18 cellular contexts compared by ENCODE assay signal in the genomic region with DNA sequence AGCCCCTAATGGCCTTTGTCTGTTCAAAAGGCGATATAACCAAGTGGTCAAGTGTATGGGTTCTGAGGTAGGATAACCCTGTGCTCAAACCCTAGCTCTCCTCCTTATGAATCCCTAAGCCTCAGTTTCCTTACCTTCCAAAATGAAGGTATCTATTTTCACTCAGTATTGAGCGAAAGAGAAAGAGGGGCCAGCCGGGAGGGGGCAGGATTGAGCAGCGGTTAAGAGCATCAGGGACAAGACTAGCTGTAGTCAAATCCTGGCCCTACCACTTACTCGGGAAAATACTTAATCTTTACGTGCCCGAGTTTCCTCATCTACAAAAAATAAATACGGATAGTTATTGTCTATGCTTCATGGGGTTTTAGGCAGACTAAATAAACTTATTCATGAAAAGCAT. TPM values are rescaled to one million over a fixed set of nuclear protein-coding genes. Genes with fewer than 3 reads are reported as not detected.
DNase-seq lines count a peak whose midpoint lies in the region; ATAC-seq and TF ChIP-seq lines count a peak whose summit lies in the region.
"Had no signal": no experiment of that assay in that cellular context is flagged by ENCODE, and none has a peak within 500 bp of the region (broad histone marks: within the 10 kb centered on the region; RNA-seq: fewer than 3 reads in every experiment).

No MANE protein-coding gene starts in this region.

- no peak overlapping the region for H3K4me3 ChIP-seq in naive thymus-derived CD4-positive, alpha-beta T cell (ENCODE audit: low read length)
- H3K4me3 ChIP-seq: ascending aorta, SK-N-MC, transverse colon had no signal

- H3K4me1 Mint-ChIP-seq in activated B cell treated with CpG ODN at 0.5 μM for 24 hours (no peaks in the 10 kb centered on the region), chondrocyte (ENCODE audit: low read depth) (no peaks in the 10 kb centered on the region)
- peaks cover 0 to 17% (median 6%) of the 10 kb centered on the region in 7 donors for H3K4me1 Mint-ChIP-seq in naive thymus-derived CD4-positive, alpha-beta T cell

- POLR2A ChIA-PET in activated B cell treated with CpG ODN at 0.5 μM for 24 hours (lab: Charles Lee) = no interaction called here
- POLR2A ChIA-PET in naive thymus-derived CD4-positive, alpha-beta T cell (lab: Charles Lee) = interaction anchor here (1.1 kb wide), 1 partner anchor 9 kb away, joined by 4 read pairs; no protein-coding TSS in a partner anchor

- H3K9me3 Mint-ChIP-seq in activated B cell treated with CpG ODN at 0.5 μM for 24 hours (no peaks in the 10 kb centered on the region), chondrocyte (ENCODE audit: low read depth) (no peaks in the 10 kb centered on the region)
- H3K9me3 Mint-ChIP-seq in naive thymus-derived CD4-positive, alpha-beta T cell = no peaks in the 10 kb centered on the region
- H3K9me3 Mint-ChIP-seq: dendritic cell treated with granulocyte-macrophage colony-stimulating factor and Interleukin-4, amounts not matched to agents 40 ng/mL and 50 ng/mL, for 4 days had no signal

- H3K27ac Mint-ChIP-seq in activated B cell treated with CpG ODN at 0.5 μM for 24 hours = peak overlapping the region; percentile 57
- H3K27ac Mint-ChIP-seq in naive thymus-derived CD4-positive, alpha-beta T cell = peak overlapping the region in 7 of 9 donors; percentile 45 to 91 (median 77)
- no peak overlapping the region for H3K27ac Mint-ChIP-seq in chondrocyte (ENCODE audit: unreplicated experiment)
- H3K27ac Mint-ChIP-seq: dendritic cell treated with granulocyte-macrophage colony-stimulating factor and Interleukin-4, amounts not matched to agents 40 ng/mL and 50 ng/mL, for 4 days; progenitor cell of endocrine pancreas had no signal

- no peaks in the 10 kb centered on the region for H3K4me1 ChIP-seq in naive thymus-derived CD4-positive, alpha-beta T cell (ENCODE audit: control insufficient read depth in 2 of 2, insufficient read depth in 2 of 2, low read length in 2 of 2)
- H3K4me1 ChIP-seq: ascending aorta, transverse colon had no signal

- peaks cover 14 to 85% (median 17%) of the 10 kb centered on the region in 3 experiments for H3K36me3 ChIP-seq in naive thymus-derived CD4-positive, alpha-beta T cell (ENCODE audit: control insufficient read depth in 2 of 3, insufficient read depth in 3 of 3, low read length in 3 of 3)
- H3K36me3 ChIP-seq: ascending aorta, transverse colon had no signal

- H3K27ac ChIP-seq in naive thymus-derived CD4-positive, alpha-beta T cell (ENCODE audit: low read depth, low read length) = no peak overlapping the region
- H3K27ac ChIP-seq: ascending aorta, SK-N-MC, transverse colon had no signal

- H3K4me3 Mint-ChIP-seq in activated B cell treated with CpG ODN at 0.5 μM for 24 hours (no peak overlapping the region), chondrocyte (ENCODE audit: unreplicated experiment) (no peak overlapping the region)
- H3K4me3 Mint-ChIP-seq in naive thymus-derived CD4-positive, alpha-beta T cell = no peak overlapping the region
- H3K4me3 Mint-ChIP-seq: dendritic cell treated with granulocyte-macrophage colony-stimulating factor and Interleukin-4, amounts not matched to agents 40 ng/mL and 50 ng/mL, for 4 days had no signal

- H3K27me3 Mint-ChIP-seq in activated B cell treated with CpG ODN at 0.5 μM for 24 hours (no peaks in the 10 kb centered on the region), chondrocyte (ENCODE audit: low read depth) (peaks cover 10% of the 10 kb centered on the region)
- peaks cover 0 to 5% (median 0%) of the 10 kb centered on the region in 5 donors for H3K27me3 Mint-ChIP-seq in naive thymus-derived CD4-positive, alpha-beta T cell
- H3K27me3 Mint-ChIP-seq: progenitor cell of endocrine pancreas had no signal

- no peaks in the 10 kb centered on the region for H3K27me3 ChIP-seq in naive thymus-derived CD4-positive, alpha-beta T cell (ENCODE audit: control insufficient read depth in 2 of 2, insufficient read depth in 2 of 2, low read length in 2 of 2)
- H3K27me3 ChIP-seq: ascending aorta, transverse colon had no signal

- H3K36me3 Mint-ChIP-seq in activated B cell treated with CpG ODN at 0.5 μM for 24 hours (ENCODE audit: low read depth) (peaks cover 83% of the 10 kb centered on the region), chondrocyte (ENCODE audit: low read depth) (no peaks in the 10 kb centered on the region)
- peaks cover 2 to 55% (median 32%) of the 10 kb centered on the region in 5 donors for H3K36me3 Mint-ChIP-seq in naive thymus-derived CD4-positive, alpha-beta T cell

- TF ChIP-seq CTCF in activated B cell treated with CpG ODN at 0.5 μM for 24 hours (IDR thresholded peaks at IDR 0.05) (no peak), chondrocyte (IDR thresholded peaks at IDR 0.05) (no peak)

- ATAC-seq in activated B cell treated with CpG ODN at 0.5 μM for 24 hours (ENCODE audit: low read depth) = no peak
- no peak for ATAC-seq in naive thymus-derived CD4-positive, alpha-beta T cell
- no peak for ATAC-seq in left lobe of liver
- ATAC-seq in GM18498 (IDR thresholded peaks at IDR 0.05; ENCODE audit: unreplicated experiment) = no peak

- CTCF ChIA-PET in activated B cell treated with CpG ODN at 0.5 μM for 24 hours (lab: Charles Lee) = interaction anchor here (0.6 to 1.1 kb wide), 2 partner anchors 10 to 137 kb away, joined by 3 read pairs; no protein-coding TSS in a partner anchor
- CTCF ChIA-PET in naive thymus-derived CD4-positive, alpha-beta T cell (lab: Charles Lee) = interaction anchor here (0.6 to 1.3 kb wide), 6 partner anchors 15 to 141 kb away, joined by 3 to 5 read pairs (median 3); no protein-coding TSS in a partner anchor

- H3K9me3 ChIP-seq in naive thymus-derived CD4-positive, alpha-beta T cell (ENCODE audit: control insufficient read depth in 2 of 3, low read length in 3 of 3) = no peaks in the 10 kb centered on the region
- H3K9me3 ChIP-seq: ascending aorta, transverse colon had no signal

- DNase-seq in NCI-H82 (lab: John Stamatoyannopoulos, UW) (peak; percentile 12), NCI-H82 treated with DMSO at 0.1 percent for 48 hours (lab: John Stamatoyannopoulos, UW; ENCODE audit: unreplicated experiment) (no peak), HuH-7 (ENCODE audit: low spot score) (peak; percentile 34), activated B cell treated with CpG ODN at 0.5 μM for 24 hours (no peak), left lobe of liver (ENCODE audit: low spot score) (no peak), chondrocyte (ENCODE audit: low spot score) (no peak)
- no peak for DNase-seq in naive thymus-derived CD4-positive, alpha-beta T cell
- DNase-seq: DMS53; foreskin fibroblast; KBM-7; NCI-H2029; stimulated activated CD4-positive, alpha-beta T cell treated with anti-CD3 and anti-CD28 coated beads, Interleukin-15, amount 100 ng/mL, for 24 hours; transverse colon had no signal

- intact Hi-C loops in activated B cell treated with CpG ODN at 0.5 μM for 24 hours (cut with micrococcal nuclease) = no loop called here
- intact Hi-C loops in naive thymus-derived CD4-positive, alpha-beta T cell (cut with micrococcal nuclease) = no loop called here

RNA-seq across cellular contexts. Expression of a gene that starts 25.7 kb away (rescaled TPM):
- total RNA-seq in activated B cell treated with CpG ODN at 0.5 μM for 24 hours (63.6 and 71.6 TPM in 2 replicates), left lobe of liver (0.18 TPM), chondrocyte (not detected in 3 replicates)
- total RNA-seq in naive thymus-derived CD4-positive, alpha-beta T cell = 100 to 1,000 TPM in 4 of 5 experiments, 1 to 10 TPM in 1; 5.6 to 141 (median 105) TPM
- polyA plus RNA-seq in naive thymus-derived CD4-positive, alpha-beta T cell = 100 to 1,000 TPM; 182 to 225 TPM
- total RNA-seq: progenitor cell of endocrine pancreas had no signal

RNA-seq across cellular contexts. Expression of a gene that starts 41.1 kb away (rescaled TPM):
- total RNA-seq in activated B cell treated with CpG ODN at 0.5 μM for 24 hours (not detected in 2 replicates), left lobe of liver (0.91 TPM), chondrocyte (not detected in 3 replicates)
- 10 to 100 TPM in 1 of 5 experiments, 1 to 10 TPM in 1, under 1 TPM in 3; 0.27 to 33.6 (median 0.46) TPM for total RNA-seq in naive thymus-derived CD4-positive, alpha-beta T cell
- polyA plus RNA-seq in naive thymus-derived CD4-positive, alpha-beta T cell = 1 to 10 TPM; 3.9 to 4.6 TPM
- total RNA-seq: ascending aorta, progenitor cell of endocrine pancreas had no signal

Comparison
In these comparisons a context has a peak if more than half of its experiments do, and no peak if none do; other contexts are left out.
1. DNase-seq: peak in NCI-H82 (single experiment) and HuH-7 (single experiment); none in NCI-H82 treated with DMSO at 0.1 percent for 48 hours (single experiment), activated B cell treated with CpG ODN at 0.5 μM for 24 hours (single experiment), naive thymus-derived CD4-positive, alpha-beta T cell (0 of 9), left lobe of liver (single experiment) and chondrocyte (single experiment).